ENCODE assay signal across 2 cellular contexts in genomic region chr6:83927470-83927869, GRCh38.
TF ChIP-seq lines count a peak whose summit lies in the region.

No MANE protein-coding gene starts in this region.

TF ChIP-seq in GM23338, 12 proteins besides CTCF, POLR2A, EP300 and RAD21:
- no peak for TF ChIP-seq POLR2AphosphoS5 (IDR thresholded peaks at IDR 0.05; ENCODE audit: low read depth)
- TF ChIP-seq CREB1 (CRISPR knock-in tag; IDR thresholded peaks at IDR 0.05; ENCODE audit: low read depth), result no peak
- TF ChIP-seq EZH2phosphoT487 (IDR thresholded peaks at IDR 0.05; ENCODE audit: unreplicated experiment), result no peak
- no peak for TF ChIP-seq REST (IDR thresholded peaks at IDR 0.05; ENCODE audit: unreplicated experiment)
- TF ChIP-seq STAT1 (IDR thresholded peaks at IDR 0.05; ENCODE audit: unreplicated experiment), result no peak
- no peak for TF ChIP-seq ETS1 (IDR thresholded peaks at IDR 0.05)
- TF ChIP-seq ZNF114 (CRISPR knock-in tag; IDR thresholded peaks at IDR 0.05), result no peak
- TF ChIP-seq EZH2 (IDR thresholded peaks at IDR 0.05; ENCODE audit: low read depth, unreplicated experiment), result no peak
- no peak for TF ChIP-seq ZNF331 (CRISPR knock-in tag; IDR thresholded peaks at IDR 0.05; ENCODE audit: low read depth)
- TF ChIP-seq ZNF462 (CRISPR knock-in tag; IDR thresholded peaks at IDR 0.05), result no peak
- TF ChIP-seq NANOG (IDR thresholded peaks at IDR 0.05; ENCODE audit: borderline replicate concordance), result no peak
- TF ChIP-seq JUNB (IDR thresholded peaks at IDR 0.05; ENCODE audit: unreplicated experiment), result no peak

TF ChIP-seq in IMR-90, 13 proteins besides CTCF, POLR2A, EP300 and RAD21 (continued from another document):
- no peak for TF ChIP-seq CHD1 (IDR thresholded peaks at IDR 0.05; ENCODE audit: low read depth, low read length)
- TF ChIP-seq BHLHE40 (IDR thresholded peaks at IDR 0.05; ENCODE audit: low read depth, low read length), result no peak
TF ChIP-seq in IMR-90: peak in this region for 1.
